Comparison of ENCODE assay signal across 10 cellular contexts in genomic region chr4:26568446-26568994, GRCh38. TPM values are rescaled to one million over a fixed set of nuclear protein-coding genes. Genes with fewer than 3 reads are reported as not detected.
A peak's percentile ranks its signal among the peaks of the same experiment; 100 is the strongest.
DNase-seq lines count a peak whose midpoint lies in the region; ATAC-seq and TF ChIP-seq lines count a peak whose summit lies in the region.
"Had no signal": no experiment of that assay in that cellular context is flagged by ENCODE, and none has a peak within 500 bp of the region (broad histone marks: within the 10 kb centered on the region; RNA-seq: fewer than 3 reads in every experiment).

No MANE protein-coding gene starts in this region.

- no peak overlapping the region for H3K27ac Mint-ChIP-seq in endodermal cell

- H3K9me3 Mint-ChIP-seq in endodermal cell = no peaks in the 10 kb centered on the region

- no peak overlapping the region for H3K4me3 Mint-ChIP-seq in endodermal cell

- H3K36me3 Mint-ChIP-seq in endodermal cell (ENCODE audit: low read depth) = no peaks in the 10 kb centered on the region

- H3K36me3 ChIP-seq in endodermal cell (ENCODE audit: control insufficient read depth, insufficient read depth, low read length) (no peaks in the 10 kb centered on the region), neuron (ENCODE audit: insufficient read depth, low read length) (no peaks in the 10 kb centered on the region)

- TF ChIP-seq CTCF in endodermal cell (conservative IDR thresholded peaks at IDR 0.05) = no peak

- no peak overlapping the region for H3K9ac ChIP-seq in endodermal cell (ENCODE audit: extremely low read depth, low read length, poor library complexity, severe bottlenecking)

- H3K27me3 Mint-ChIP-seq in endodermal cell (ENCODE audit: insufficient read depth) = peaks cover 3% of the 10 kb centered on the region

- no peak for ATAC-seq in GM21737 (IDR thresholded peaks at IDR 0.05; ENCODE audit: unreplicated experiment)
- ATAC-seq in HG02885 (IDR thresholded peaks at IDR 0.05; ENCODE audit: poor library complexity, unreplicated experiment) = no peak

- H3K4me1 ChIP-seq in endodermal cell (ENCODE audit: control insufficient read depth, insufficient read depth, low read length) (no peaks in the 10 kb centered on the region), neuron (ENCODE audit: insufficient read depth, low read length) (peaks cover 16% of the 10 kb centered on the region)

- H3K27me3 ChIP-seq in endodermal cell (ENCODE audit: control insufficient read depth, insufficient read depth, low read length, poor library complexity, severe bottlenecking) (no peaks in the 10 kb centered on the region), neuron (ENCODE audit: insufficient read depth, low read length) (no peaks in the 10 kb centered on the region)

- 81 to 88% methylated on average over 3 of the region's 3 CpGs for WGBS in endodermal cell (ENCODE audit: insufficient coverage in 1 of 2, insufficient read length in 1 of 2), 2 experiments

- H3K9me3 ChIP-seq in endodermal cell (ENCODE audit: control insufficient read depth, low read length) (no peaks in the 10 kb centered on the region), neuron (ENCODE audit: low read length) (no peaks in the 10 kb centered on the region)

- H2AFZ ChIP-seq in neuron (ENCODE audit: low read depth, low read length) = peak overlapping the region; percentile 8

- DNase-seq in Daoy (ENCODE audit: low read depth) = peak; percentile 75
- DNase-seq in OCI-M1 (lab: John Stamatoyannopoulos, UW) = peak; percentile 59
- DNase-seq in endodermal cell = no peak
- no peak for DNase-seq in ecto neural progenitor cell (ENCODE audit: low spot score)
- DNase-seq in NCI-H1694 treated with DMSO at 0.1 percent for 48 hours (lab: John Stamatoyannopoulos, UW) = no peak
- DNase-seq: DND-41, KBM-7 had no signal

- H3K4me3 ChIP-seq in endodermal cell (ENCODE audit: low read length) (peak overlapping the region; percentile 0), neuron (ENCODE audit: low read length) (no peak overlapping the region)

- H3K4me1 Mint-ChIP-seq in endodermal cell = peaks cover 7% of the 10 kb centered on the region

- H3K27ac ChIP-seq in endodermal cell (ENCODE audit: low read depth, low read length) = no peak overlapping the region

RNA-seq across cellular contexts. Expression of gene TBC1D19, which starts 15.4 kb away (rescaled TPM):
- 22.7 and 49.4 TPM in 2 replicates for total RNA-seq in Daoy (2014; rRNA removed; shearing (Covaris generic))
- total RNA-seq in endodermal cell = 1 to 10 TPM; 7.0 to 9.9 TPM
- 10.5 TPM for polyA plus RNA-seq in endodermal cell (2013, experiment 1 of 2)
- 10.2 TPM for polyA plus RNA-seq in endodermal cell (2013, experiment 2 of 2)

Comparison
In these comparisons a context has a peak if more than half of its experiments do, and no peak if none do; other contexts are left out.
1. DNase-seq: peak in Daoy (single experiment) and OCI-M1 (single experiment); none in endodermal cell (single experiment), ecto neural progenitor cell (single experiment) and NCI-H1694 treated with DMSO at 0.1 percent for 48 hours (single experiment).